22 cellular contexts compared by ENCODE assay signal in the genomic region with DNA sequence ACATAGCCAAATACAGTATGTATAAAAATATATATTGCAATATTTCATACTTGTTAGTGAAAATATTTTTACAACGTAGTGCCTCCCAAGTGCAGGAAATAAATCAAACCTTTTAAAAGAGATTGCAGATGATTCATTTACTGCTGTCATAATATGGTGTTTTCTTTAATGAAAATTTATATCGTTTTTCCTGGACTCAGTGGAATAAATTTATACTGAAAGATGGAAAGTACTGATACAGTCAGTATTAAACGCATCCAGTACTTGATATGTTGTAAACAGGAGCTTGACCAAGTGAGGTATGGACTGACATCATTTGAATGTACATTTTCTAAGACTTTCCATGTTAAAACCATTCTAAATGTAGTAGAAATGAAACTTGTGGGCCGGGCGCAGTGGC.
A peak's percentile ranks its signal among the peaks of the same experiment; 100 is the strongest.
DNase-seq lines count a peak whose midpoint lies in the region; FAIRE-seq and TF ChIP-seq lines count a peak whose summit lies in the region.
"Had no signal": no experiment of that assay in that cellular context is flagged by ENCODE, and none has a peak within 500 bp of the region (broad histone marks: within the 10 kb centered on the region; RNA-seq: fewer than 3 reads in every experiment).

No MANE protein-coding gene starts in this region.

- TF ChIP-seq EP300 in SK-N-SH (IDR thresholded peaks at IDR 0.05; ENCODE audit: borderline replicate concordance in 1 of 2, low read depth in 1 of 2, low read length in 1 of 2), result peak in 1 of 2 experiments; percentile 86; a peak in 2 of 4 replicates

- DNase-seq in SK-N-SH, result no peak
- DNase-seq in endothelial cell of umbilical vein (ENCODE audit: low read depth, low spot score), result peak; percentile 78
- no peak for DNase-seq in substantia nigra (lab: John Stamatoyannopoulos, UW)
- no peak for DNase-seq in NCI-H1417 (lab: John Stamatoyannopoulos, UW)
- no peak for DNase-seq in NCI-H187 (lab: John Stamatoyannopoulos, UW)
- DNase-seq in hippocampal formation (lab: John Stamatoyannopoulos, UW), result no peak
- DNase-seq: BE2C, GDM1, IMR-90, NCI-H1105, NCI-H2081, NCI-H2171, NCI-H345, NCI-H524 treated with DMSO at 0.1 percent for 48 hours, PC-9, SHP77 treated with DMSO at 0.1 percent for 48 hours, T-cell had no signal

- no peaks in the 10 kb centered on the region for H3K9me1 ChIP-seq in endothelial cell of umbilical vein (replicated peaks; ENCODE audit: control insufficient read depth, extremely low read depth, insufficient read depth, low read length)

- H3K27me3 ChIP-seq in SK-N-SH (ENCODE audit: insufficient read depth) (no peaks in the 10 kb centered on the region), endothelial cell of umbilical vein (ENCODE audit: control insufficient read depth in 2 of 2, insufficient read depth in 2 of 2, low read length in 2 of 2) (no peaks in the 10 kb centered on the region)
- H3K27me3 ChIP-seq: BE2C had no signal

- H3K9ac ChIP-seq in SK-N-SH, result no peak overlapping the region
- H3K9ac ChIP-seq in endothelial cell of umbilical vein (replicated peaks; ENCODE audit: extremely low read depth, insufficient read depth, low read length), result no peak overlapping the region
- H3K9ac ChIP-seq: KMS-11 had no signal

- POLR2A ChIA-PET in HEK293 (lab: Yijun Ruan, JAX), result no interaction called here
- POLR2A ChIA-PET in SK-N-SH (lab: Yijun Ruan, JAX), result no interaction called here
- POLR2A ChIA-PET in endothelial cell of umbilical vein (lab: Charles Lee), result interaction anchor here (1.4 kb wide), 1 partner anchor 141 kb away, joined by 3 read pairs; no protein-coding TSS in a partner anchor

- 47% methylated on average over 5 of the region's 5 CpGs for WGBS in SK-N-SH (ENCODE audit: low lambda C conversion rate)

- H3K4me1 ChIP-seq in HEK293 (ENCODE audit: control insufficient read depth, insufficient read depth, low read length) (peaks cover 34% of the 10 kb centered on the region), SK-N-SH (ENCODE audit: control insufficient read depth in 1 of 2, insufficient read depth in 2 of 2, low read depth in 1 of 2, low read length in 1 of 2) (peaks cover 3 to 15% of the 10 kb centered on the region in 2 experiments), endothelial cell of umbilical vein (ENCODE audit: control insufficient read depth, extremely low read depth, insufficient read depth, low read length) (peaks cover 15% of the 10 kb centered on the region)

- H4K20me1 ChIP-seq in SK-N-SH (ENCODE audit: insufficient read depth) (no peaks in the 10 kb centered on the region), endothelial cell of umbilical vein (replicated peaks; ENCODE audit: control insufficient read depth, extremely low read depth, insufficient read depth, low read length) (no peaks in the 10 kb centered on the region)

- no peaks in the 10 kb centered on the region for H3K36me3 ChIP-seq in HEK293 (ENCODE audit: control insufficient read depth in 2 of 2, insufficient read depth in 1 of 2, low read length in 2 of 2)
- no peaks in the 10 kb centered on the region for H3K36me3 ChIP-seq in SK-N-SH (replicated peaks in 1 of 2; ENCODE audit: control insufficient read depth in 1 of 2, insufficient read depth in 2 of 2, low read length in 1 of 2)
- H3K36me3 ChIP-seq in endothelial cell of umbilical vein (ENCODE audit: control insufficient read depth in 2 of 2, extremely low read depth in 1 of 2, insufficient read depth in 2 of 2, low read length in 2 of 2), result no peaks in the 10 kb centered on the region
- H3K36me3 ChIP-seq: BE2C had no signal

- H3K9me3 ChIP-seq in HEK293 (ENCODE audit: control insufficient read depth, insufficient read depth, low read depth, low read length) (no peaks in the 10 kb centered on the region), SK-N-SH (no peaks in the 10 kb centered on the region), endothelial cell of umbilical vein (replicated peaks; ENCODE audit: control insufficient read depth, insufficient read depth, low read length) (no peaks in the 10 kb centered on the region)
- H3K9me3 ChIP-seq: BE2C had no signal

- TF ChIP-seq CTCF in HEK293 (tag by site-specific recombination; IDR thresholded peaks at IDR 0.05) (no peak), SK-N-SH (IDR thresholded peaks at IDR 0.05) (no peak), endothelial cell of umbilical vein (IDR thresholded peaks at IDR 0.05; ENCODE audit: extremely low read depth in 1 of 2, insufficient read depth in 1 of 2, low read depth in 1 of 2, low read length in 2 of 2) (no peak)

- TF ChIP-seq POLR2A in endothelial cell of umbilical vein (IDR thresholded peaks at IDR 0.05; ENCODE audit: low read depth, low read length), result no peak

- H3K4me3 ChIP-seq in HEK293 (ENCODE audit: low read depth, low read length), result no peak overlapping the region
- H3K4me3 ChIP-seq in SK-N-SH (ENCODE audit: low read depth in 2 of 2, low read length in 1 of 2), result no peak overlapping the region
- no peak overlapping the region for H3K4me3 ChIP-seq in endothelial cell of umbilical vein (replicated peaks in 1 of 3; ENCODE audit: insufficient read depth in 1 of 3, low read depth in 1 of 3, low read length in 3 of 3)
- H3K4me3 ChIP-seq: A549, PC-9 had no signal

- H3K27ac ChIP-seq in HEK293 (ENCODE audit: extremely low read depth, low read depth, low read length) (no peak overlapping the region), SK-N-SH (ENCODE audit: low read depth in 2 of 2, low read length in 1 of 2) (peak overlapping the region in 1 of 2 experiments; percentile 68; a peak in 2 of 4 replicates), endothelial cell of umbilical vein (ENCODE audit: insufficient read depth, low read depth, low read length) (no peak overlapping the region), substantia nigra (ENCODE audit: low read depth, low read length, poor library complexity, severe bottlenecking) (peak overlapping the region; percentile 76)
- H3K27ac ChIP-seq: A549, KMS-11, PC-9, RWPE1 had no signal

- FAIRE-seq in endothelial cell of umbilical vein (lab: Jason Lieb, UNC), result peak; percentile 26
- FAIRE-seq: A549, D721Med had no signal

- intact Hi-C loops in endothelial cell of umbilical vein (cut with micrococcal nuclease), result loop anchor here (5.0 kb wide), 1 partner anchor 143 kb away; the partner anchor contains the start of gene ZNF608

- H2AFZ ChIP-seq in SK-N-SH (ENCODE audit: low read depth) (no peak overlapping the region), endothelial cell of umbilical vein (ENCODE audit: low read depth, low read length) (no peak overlapping the region)
- H2AFZ ChIP-seq: PC-9 had no signal

- H3K79me2 ChIP-seq in SK-N-SH (ENCODE audit: insufficient read depth) (no peaks in the 10 kb centered on the region), endothelial cell of umbilical vein (ENCODE audit: control insufficient read depth, insufficient read depth, low read length) (no peaks in the 10 kb centered on the region)

- no peaks in the 10 kb centered on the region for H3K9me2 ChIP-seq in SK-N-SH

- no TSS peak for BruUV-seq in endothelial cell of umbilical vein (replicated peaks; lab: Mats Ljungman, UMichigan)

- peak overlapping the region; percentile 56; the same call in 1 of the 2 replicates for H3K4me2 ChIP-seq in SK-N-SH
- peak overlapping the region; percentile 63 for H3K4me2 ChIP-seq in endothelial cell of umbilical vein (ENCODE audit: insufficient read depth, low read length)
- H3K4me2 ChIP-seq: KMS-11, PC-9 had no signal

- dilution Hi-C loops in endothelial cell of umbilical vein (cut with MboI; ENCODE audit: extremely low pct_ligation_motif_present, low sequenced_read_pairs), result no loop called here

- CTCF ChIA-PET in HEK293 (lab: Yijun Ruan, JAX) (no interaction called here), SK-N-SH (lab: Yijun Ruan, JAX) (interaction anchor here (0.6 to 0.7 kb wide), 2 partner anchors 127 to 143 kb away, joined by 3 read pairs; partner anchors contain the start of gene ZNF608), endothelial cell of umbilical vein (lab: Charles Lee) (interaction anchor here (0.9 to 1.2 kb wide), 4 partner anchors 14 to 59 kb away, joined by 3 to 5 read pairs (median 3); no protein-coding TSS in a partner anchor)

- peaks cover 17% of the 10 kb centered on the region for H3F3A ChIP-seq in SK-N-SH (replicated peaks; ENCODE audit: insufficient read depth)

- no peak for TF ChIP-seq RAD21 in SK-N-SH (IDR thresholded peaks at IDR 0.05; ENCODE audit: low read length)

TF ChIP-seq in HEK293, 187 proteins besides CTCF, POLR2A, EP300 and RAD21 (continues in another document):
- no peak for TF ChIP-seq PBX3 (CRISPR knock-in tag; IDR thresholded peaks at IDR 0.05)
- no peak for TF ChIP-seq ZNF776 (tag by site-specific recombination; IDR thresholded peaks at IDR 0.05; ENCODE audit: borderline replicate concordance)

TF ChIP-seq in SK-N-SH, 30 proteins besides CTCF, POLR2A, EP300 and RAD21 (continues in another document):
- TF ChIP-seq POLR2AphosphoS5 (IDR thresholded peaks at IDR 0.05; ENCODE audit: low read depth, low read length) (peak; percentile 32; the same call in 1 of the 2 replicates), CHD2 (IDR thresholded peaks at IDR 0.05; ENCODE audit: low read length, partially characterized antibody) (no peak), RFX5 (IDR thresholded peaks at IDR 0.05; ENCODE audit: low read length) (no peak), MXI1 (IDR thresholded peaks at IDR 0.05; ENCODE audit: low read depth, low read length) (no peak), TEAD4 (IDR thresholded peaks at IDR 0.05; ENCODE audit: borderline replicate concordance, insufficient read depth) (peak; percentile 63; the same call in 1 of the 2 replicates), GABPA (IDR thresholded peaks at IDR 0.05; ENCODE audit: low read depth) (no peak)

TF ChIP-seq in endothelial cell of umbilical vein, 7 proteins besides CTCF, POLR2A, EP300 and RAD21:
- TF ChIP-seq JUN (IDR thresholded peaks at IDR 0.05; ENCODE audit: borderline replicate concordance, insufficient read depth, insufficient read length, low read depth) (no peak), FOS (IDR thresholded peaks at IDR 0.05; ENCODE audit: borderline replicate concordance, insufficient read depth, low read length) (peak; percentile 26), GATA2 (IDR thresholded peaks at IDR 0.05; ENCODE audit: insufficient read depth, insufficient read length, low read depth, low read length) (peak; percentile 48), MAX (IDR thresholded peaks at IDR 0.05; ENCODE audit: insufficient read depth, insufficient read length) (no peak), MYC (IDR thresholded peaks at IDR 0.05; ENCODE audit: low read depth, low read length) (no peak), POLR2AphosphoS5 (IDR thresholded peaks at IDR 0.05; ENCODE audit: insufficient read depth, low read depth, low read length) (no peak)

Comparison
In these comparisons a context has a peak if more than half of its experiments do, and no peak if none do; other contexts are left out.
1. Of the 4 proteins assayed by ChIP-seq in both HEK293 and SK-N-SH: peak only in HEK293: none; only in SK-N-SH: PBX3; in both: none; in neither: 3.